Comparison of ENCODE assay signal across 8 cellular contexts in the genomic region with DNA sequence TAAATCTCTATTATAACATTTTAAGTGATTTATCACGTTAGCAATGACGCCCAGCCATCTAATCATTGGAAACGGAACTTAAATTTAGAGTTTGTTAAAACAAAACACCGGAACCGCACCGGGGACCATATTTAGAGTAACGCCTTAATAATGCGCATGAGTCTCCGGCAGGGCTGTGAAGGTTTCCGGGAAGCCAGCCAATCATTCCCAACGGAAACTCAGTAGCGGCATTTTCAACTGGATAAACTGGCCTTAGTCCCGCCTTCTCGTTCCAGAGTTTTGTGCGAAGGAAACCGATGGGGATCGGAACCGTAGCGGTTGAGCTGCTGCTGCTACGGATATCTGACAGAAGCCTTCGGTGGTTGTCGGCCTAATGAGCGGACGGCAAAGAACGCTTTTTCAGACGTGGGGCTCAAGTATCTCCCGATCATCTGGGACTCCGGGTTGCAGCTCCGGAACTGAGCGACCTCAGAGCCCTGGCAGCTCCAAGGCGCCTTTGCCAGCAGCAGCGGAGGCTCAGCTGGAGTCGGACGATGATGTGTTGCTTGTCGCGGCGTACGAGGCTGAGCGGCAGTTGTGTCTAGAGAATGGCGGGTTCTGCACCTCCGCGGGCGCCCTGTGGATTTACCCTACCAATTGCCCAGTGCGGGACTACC. TPM values are rescaled to one million over a fixed set of nuclear protein-coding genes. Genes with fewer than 3 reads are reported as not detected.
DNase-seq lines count a peak whose midpoint lies in the region; ATAC-seq, FAIRE-seq and TF ChIP-seq lines count a peak whose summit lies in the region.

A gene with protein sequence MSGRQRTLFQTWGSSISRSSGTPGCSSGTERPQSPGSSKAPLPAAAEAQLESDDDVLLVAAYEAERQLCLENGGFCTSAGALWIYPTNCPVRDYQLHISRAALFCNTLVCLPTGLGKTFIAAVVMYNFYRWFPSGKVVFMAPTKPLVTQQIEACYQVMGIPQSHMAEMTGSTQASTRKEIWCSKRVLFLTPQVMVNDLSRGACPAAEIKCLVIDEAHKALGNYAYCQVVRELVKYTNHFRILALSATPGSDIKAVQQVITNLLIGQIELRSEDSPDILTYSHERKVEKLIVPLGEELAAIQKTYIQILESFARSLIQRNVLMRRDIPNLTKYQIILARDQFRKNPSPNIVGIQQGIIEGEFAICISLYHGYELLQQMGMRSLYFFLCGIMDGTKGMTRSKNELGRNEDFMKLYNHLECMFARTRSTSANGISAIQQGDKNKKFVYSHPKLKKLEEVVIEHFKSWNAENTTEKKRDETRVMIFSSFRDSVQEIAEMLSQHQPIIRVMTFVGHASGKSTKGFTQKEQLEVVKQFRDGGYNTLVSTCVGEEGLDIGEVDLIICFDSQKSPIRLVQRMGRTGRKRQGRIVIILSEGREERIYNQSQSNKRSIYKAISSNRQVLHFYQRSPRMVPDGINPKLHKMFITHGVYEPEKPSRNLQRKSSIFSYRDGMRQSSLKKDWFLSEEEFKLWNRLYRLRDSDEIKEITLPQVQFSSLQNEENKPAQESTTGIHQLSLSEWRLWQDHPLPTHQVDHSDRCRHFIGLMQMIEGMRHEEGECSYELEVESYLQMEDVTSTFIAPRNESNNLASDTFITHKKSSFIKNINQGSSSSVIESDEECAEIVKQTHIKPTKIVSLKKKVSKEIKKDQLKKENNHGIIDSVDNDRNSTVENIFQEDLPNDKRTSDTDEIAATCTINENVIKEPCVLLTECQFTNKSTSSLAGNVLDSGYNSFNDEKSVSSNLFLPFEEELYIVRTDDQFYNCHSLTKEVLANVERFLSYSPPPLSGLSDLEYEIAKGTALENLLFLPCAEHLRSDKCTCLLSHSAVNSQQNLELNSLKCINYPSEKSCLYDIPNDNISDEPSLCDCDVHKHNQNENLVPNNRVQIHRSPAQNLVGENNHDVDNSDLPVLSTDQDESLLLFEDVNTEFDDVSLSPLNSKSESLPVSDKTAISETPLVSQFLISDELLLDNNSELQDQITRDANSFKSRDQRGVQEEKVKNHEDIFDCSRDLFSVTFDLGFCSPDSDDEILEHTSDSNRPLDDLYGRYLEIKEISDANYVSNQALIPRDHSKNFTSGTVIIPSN (N-terminal part only) (plus strand): TSS at position 272 of the 656 bp plus-strand sequence. CDS start 102 bp downstream, at position 374.

- H3K9me3 ChIP-seq in T-helper 17 cell (ENCODE audit: control insufficient read depth, low read length, poor library complexity, severe bottlenecking) (no peaks in the 10 kb centered on the region), left ventricle myocardium inferior (replicated peaks) (no peaks in the 10 kb centered on the region), prostate gland (no peaks in the 10 kb centered on the region)

- TF ChIP-seq POLR2A in GM12892 (IDR thresholded peaks at IDR 0.05; ENCODE audit: low read depth, low read length) (peak; percentile 77), prostate gland (IDR thresholded peaks at IDR 0.05) (peak; percentile 43)

- H3K27me3 Mint-ChIP-seq in T-helper 17 cell: no peaks in the 10 kb centered on the region

- H3K4me1 ChIP-seq in left ventricle myocardium inferior: peaks cover 72% of the 10 kb centered on the region
- no peaks in the 10 kb centered on the region for H3K4me1 ChIP-seq in prostate gland (replicated peaks)

- peak within 1 kb of the TSS; percentile 83 for H3K27ac ChIP-seq in angular gyrus (ENCODE audit: low read depth, low read length)
- peak within 1 kb of the TSS; percentile 92 for H3K27ac ChIP-seq in left ventricle myocardium inferior (replicated peaks)
- H3K27ac ChIP-seq in prostate gland: peak within 1 kb of the TSS; percentile 79 to 81

- peak; percentile 54 for DNase-seq in GM12892 (ENCODE audit: insufficient read length)
- DNase-seq in NCI-H1694 treated with DMSO at 0.1 percent for 48 hours (lab: John Stamatoyannopoulos, UW): peak; percentile 97
- peak; percentile 61 to 79 (median 68) for DNase-seq in T-helper 17 cell
- peak; percentile 89 for DNase-seq in left ventricle myocardium inferior
- DNase-seq in prostate gland (ENCODE audit: low spot score): peak; percentile 95
- peak; percentile 96 for DNase-seq in urothelium cell line (ENCODE audit: low spot score)

- H3K27ac Mint-ChIP-seq in T-helper 17 cell: peak within 1 kb of the TSS; percentile 99

- peak; percentile 31 for ATAC-seq in HG02870 (IDR thresholded peaks at IDR 0.05; ENCODE audit: unreplicated experiment)
- peak; percentile 58 for ATAC-seq in T-helper 17 cell

- FAIRE-seq in GM12892 (lab: Jason Lieb, UNC) (peak; percentile 92), urothelium cell line (lab: Jason Lieb, UNC) (peak; percentile 92)

- H3K4me3 Mint-ChIP-seq in T-helper 17 cell: peak within 1 kb of the TSS; percentile 99

- peaks cover 31% of the 10 kb centered on the region for H3K4me1 Mint-ChIP-seq in T-helper 17 cell

- under 1% methylated on average over 44 of the region's 44 CpGs for WGBS in prostate gland

- no peaks in the 10 kb centered on the region for H3K27me3 ChIP-seq in left ventricle myocardium inferior (ENCODE audit: low read depth)
- H3K27me3 ChIP-seq in prostate gland (replicated peaks; ENCODE audit: insufficient read depth): no peaks in the 10 kb centered on the region

- no peak for TF ChIP-seq CTCF in left ventricle myocardium inferior (IDR thresholded peaks at IDR 0.05; ENCODE audit: borderline replicate concordance)
- peak in 1 of 4 experiments; percentile 32 for TF ChIP-seq CTCF in prostate gland (IDR thresholded peaks at IDR 0.05)

- H3K36me3 Mint-ChIP-seq in T-helper 17 cell (ENCODE audit: low read depth): no peaks in the 10 kb centered on the region

- H3K36me3 ChIP-seq in left ventricle myocardium inferior (no peaks in the 10 kb centered on the region), prostate gland (no peaks in the 10 kb centered on the region)

- peak within 1 kb of the TSS; percentile 90 for H3K4me3 ChIP-seq in left ventricle myocardium inferior
- H3K4me3 ChIP-seq in prostate gland: peak within 1 kb of the TSS; percentile 49 to 55

- intact Hi-C loops in left ventricle myocardium inferior (cut with micrococcal nuclease) (no loop called here), prostate gland (cut with DNase I) (loop anchor here (2.0 to 10.0 kb wide), 5 partner anchors 51 to 239 kb away; a partner anchor contains a TSS)

RNA-seq across cellular contexts. Expression of the gene that starts here (rescaled TPM):
- polyA plus RNA-seq in GM12892 (2012; ENCODE audit: missing spikeins): 7.3 TPM
- 1 to 10 TPM; 7.9 to 8.9 TPM for total RNA-seq in T-helper 17 cell
- total RNA-seq in left ventricle myocardium inferior: 2.7 TPM
- 10 to 100 TPM; 11.9 to 13.5 TPM for total RNA-seq in prostate gland

Comparison
In these comparisons a context has a peak if more than half of its experiments do, and no peak if none do; other contexts are left out.
1. Peak in every context shown above with its lines: DNase-seq, ATAC-seq, H3K4me3 ChIP-seq and H3K27ac ChIP-seq.